ENCODE assay signal across 1 cellular context in genomic region chr22:19238900-19239299, GRCh38.
A peak's percentile ranks its signal among the peaks of the same experiment; 100 is the strongest.
TF ChIP-seq lines count a peak whose summit lies in the region.

No MANE protein-coding gene starts in this region.

TF ChIP-seq in K562, 482 proteins besides CTCF, POLR2A, EP300 and RAD21:
- TF ChIP-seq ZNF764 (CRISPR knock-in tag; IDR thresholded peaks at IDR 0.05; ENCODE audit: low read depth) (0 out of 2 replicates have a peak, but pooled peaks have one; percentile 11), NFYB (IDR thresholded peaks at IDR 0.05; ENCODE audit: extremely low read depth, insufficient read length) (no peak)
